6 cellular contexts compared by ENCODE assay signal in genomic region chr17:19369846-19370492, GRCh38. TPM values are rescaled to one million over a fixed set of nuclear protein-coding genes. Genes with fewer than 3 reads are reported as not detected.
DNase-seq lines count a peak whose midpoint lies in the region; ATAC-seq and TF ChIP-seq lines count a peak whose summit lies in the region.
"Had no signal": no experiment of that assay in that cellular context is flagged by ENCODE, and none has a peak within 500 bp of the region (broad histone marks: within the 10 kb centered on the region; RNA-seq: fewer than 3 reads in every experiment).

No MANE protein-coding gene starts in this region.

- no peak for TF ChIP-seq EP300 in sigmoid colon (IDR thresholded peaks at IDR 0.05)

- H3K4me3 Mint-ChIP-seq in T-helper 1 cell treated with Interleukin-12 subunit alpha and Interleukin-12 subunit beta and Interleukin-4 antibody, amounts not matched to agents 30 μg/mL and 1 μg/mL, for 36 hours = peak overlapping the region; percentile 84

- peaks cover 5% of the 10 kb centered on the region for H3K36me3 Mint-ChIP-seq in T-helper 1 cell treated with Interleukin-12 subunit alpha and Interleukin-12 subunit beta and Interleukin-4 antibody, amounts not matched to agents 30 μg/mL and 1 μg/mL, for 36 hours (ENCODE audit: low read depth)

- DNase-seq in coronary artery (ENCODE audit: low spot score) (peak; percentile 72), sigmoid colon (peak; percentile 74), NCI-H446 (lab: John Stamatoyannopoulos, UW) (no peak)
- DNase-seq: NCI-H1417 had no signal

- ATAC-seq in SK-N-SH treated with all-trans-retinoic acid at 6 μM for 48 hours = no peak

- TF ChIP-seq POLR2A in sigmoid colon (IDR thresholded peaks at IDR 0.05) = no peak

- H3K4me3 ChIP-seq in coronary artery (no peak overlapping the region), sigmoid colon (no peak overlapping the region)

- H3K9me3 ChIP-seq in sigmoid colon = no peaks in the 10 kb centered on the region

- WGBS in sigmoid colon, 2 donors = 71 to 78% methylated on average over 12 of the region's 12 CpGs

- no peaks in the 10 kb centered on the region for H3K9me3 Mint-ChIP-seq in T-helper 1 cell treated with Interleukin-12 subunit alpha and Interleukin-12 subunit beta and Interleukin-4 antibody, amounts not matched to agents 30 μg/mL and 1 μg/mL, for 36 hours

- H3K4me1 Mint-ChIP-seq in T-helper 1 cell treated with Interleukin-12 subunit alpha and Interleukin-12 subunit beta and Interleukin-4 antibody, amounts not matched to agents 30 μg/mL and 1 μg/mL, for 36 hours (ENCODE audit: low read depth) = peaks cover 39% of the 10 kb centered on the region

- H3K27ac ChIP-seq in coronary artery (peak overlapping the region in 1 of 2 donors; percentile 29), sigmoid colon (peak overlapping the region in 1 of 4 donors; percentile 20)

- no peaks in the 10 kb centered on the region for H3K27me3 ChIP-seq in sigmoid colon

- H3K27me3 Mint-ChIP-seq in T-helper 1 cell treated with Interleukin-12 subunit alpha and Interleukin-12 subunit beta and Interleukin-4 antibody, amounts not matched to agents 30 μg/mL and 1 μg/mL, for 36 hours (ENCODE audit: low read depth) = no peaks in the 10 kb centered on the region

- intact Hi-C loops in sigmoid colon (cut with DNase I) = no loop called here

- H3K36me3 ChIP-seq in sigmoid colon = no peaks in the 10 kb centered on the region

- no peaks in the 10 kb centered on the region for H3K4me1 ChIP-seq in sigmoid colon

- peak overlapping the region; percentile 89 for H3K27ac Mint-ChIP-seq in T-helper 1 cell treated with Interleukin-12 subunit alpha and Interleukin-12 subunit beta and Interleukin-4 antibody, amounts not matched to agents 30 μg/mL and 1 μg/mL, for 36 hours

- no peak for TF ChIP-seq CTCF in coronary artery (IDR thresholded peaks at IDR 0.05)
- no peak for TF ChIP-seq CTCF in sigmoid colon (IDR thresholded peaks at IDR 0.05)

TF ChIP-seq in SK-N-SH treated with all-trans-retinoic acid at 6 μM for 48 hours, 23 proteins besides CTCF, POLR2A, EP300 and RAD21:
- TF ChIP-seq RARB (CRISPR knock-in tag; IDR thresholded peaks at IDR 0.05) (no peak), ZFP3 (CRISPR knock-in tag; IDR thresholded peaks at IDR 0.05) (no peak)
- TF ChIP-seq, protein P1, sequence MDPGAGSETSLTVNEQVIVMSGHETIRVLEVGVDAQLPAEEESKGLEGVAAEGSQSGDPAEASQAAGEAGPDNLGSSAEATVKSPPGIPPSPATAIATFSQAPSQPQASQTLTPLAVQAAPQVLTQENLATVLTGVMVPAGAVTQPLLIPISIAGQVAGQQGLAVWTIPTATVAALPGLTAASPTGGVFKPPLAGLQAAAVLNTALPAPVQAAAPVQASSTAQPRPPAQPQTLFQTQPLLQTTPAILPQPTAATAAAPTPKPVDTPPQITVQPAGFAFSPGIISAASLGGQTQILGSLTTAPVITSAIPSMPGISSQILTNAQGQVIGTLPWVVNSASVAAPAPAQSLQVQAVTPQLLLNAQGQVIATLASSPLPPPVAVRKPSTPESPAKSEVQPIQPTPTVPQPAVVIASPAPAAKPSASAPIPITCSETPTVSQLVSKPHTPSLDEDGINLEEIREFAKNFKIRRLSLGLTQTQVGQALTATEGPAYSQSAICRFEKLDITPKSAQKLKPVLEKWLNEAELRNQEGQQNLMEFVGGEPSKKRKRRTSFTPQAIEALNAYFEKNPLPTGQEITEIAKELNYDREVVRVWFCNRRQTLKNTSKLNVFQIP (CRISPR knock-in tag; IDR thresholded peaks at IDR 0.05; ENCODE audit: borderline replicate concordance, low read depth) = no peak

RNA-seq across cellular contexts. Expression of gene B9D1, which starts 7.4 kb away (rescaled TPM):
- total RNA-seq in sigmoid colon = 10 to 100 TPM; 15.2 to 22.4 (median 16.0) TPM
- 10 to 100 TPM in 1 of 3 donors, 1 to 10 TPM in 2; 6.6 to 12.1 (median 6.9) TPM for polyA plus RNA-seq in sigmoid colon

RNA-seq across cellular contexts. Expression of gene MAPK7, which starts 8.3 kb away (rescaled TPM):
- total RNA-seq in sigmoid colon = 10 to 100 TPM; 22.4 to 45.7 (median 29.5) TPM
- polyA plus RNA-seq in sigmoid colon = 10 to 100 TPM; 18.3 to 35.9 (median 22.8) TPM

RNA-seq across cellular contexts. Expression of gene MFAP4, which starts 17.0 kb away (rescaled TPM):
- total RNA-seq in sigmoid colon = 100 to 1,000 TPM; 189 to 324 (median 195) TPM
- 10 to 100 TPM in 2 of 3 donors, 1 to 10 TPM in 1; 9.9 to 52.2 (median 42.0) TPM for polyA plus RNA-seq in sigmoid colon

RNA-seq across cellular contexts. Expression of gene RNF112, which starts 41.1 kb away (rescaled TPM):
- total RNA-seq in sigmoid colon = 1 to 10 TPM; 3.8 to 8.6 (median 7.8) TPM
- polyA plus RNA-seq in sigmoid colon = 1 to 10 TPM in 1 of 3 donors, under 1 TPM in 2; 0.60 to 7.2 (median 0.92) TPM

Comparison
In these comparisons a context has a peak if more than half of its experiments do, and no peak if none do; other contexts are left out.
1. DNase-seq: peak in coronary artery (single experiment) and sigmoid colon (single experiment); none in NCI-H446 (0 of 2).